In genomic region chr1:22201023-22201422, GRCh38 we compare ENCODE assay signal across 34 cellular contexts. TPM values are rescaled to one million over a fixed set of nuclear protein-coding genes. Genes with fewer than 3 reads are reported as not detected.
"Had no signal": no experiment of that assay in that cellular context is flagged by ENCODE, and none has a peak within 500 bp of the region (broad histone marks: within the 10 kb centered on the region; RNA-seq: fewer than 3 reads in every experiment).

No MANE protein-coding gene starts in this region.

- FAIRE-seq: astrocyte, bronchial epithelial cell had no signal

- H3K27ac ChIP-seq: adrenal gland, ascending aorta, body of pancreas, brain microvascular endothelial cell, breast epithelium, cardiac muscle cell had no signal

- H3K4me1 ChIP-seq: adrenal gland had no signal

- H3K36me3 ChIP-seq: adrenal gland, ascending aorta, brain microvascular endothelial cell, breast epithelium, cardiac muscle cell had no signal

- H3K27me3 ChIP-seq: adrenal gland, ascending aorta, body of pancreas, breast epithelium had no signal

- H3K9me3 ChIP-seq: adrenal gland, ascending aorta, body of pancreas, breast epithelium had no signal

- ATAC-seq: activated naive CD4-positive, alpha-beta T cell treated with anti-CD3 and anti-CD28 coated beads, Interleukin-2, amount 50 U/mL, for 72 hours; activated naive CD8-positive, alpha-beta T cell treated with anti-CD3 and anti-CD28 coated beads, Interleukin-2, amount 50 U/mL, for 24 hours; activated T-cell treated with anti-CD3 and anti-CD28 coated beads, Interleukin-2, amount 50 U/mL, for 4 hours; activated T-cell treated with anti-CD3 and anti-CD28 coated beads, Interleukin-2, amount 50 U/mL, for 72 hours; activated T-helper 17 cell treated with anti-CD3 and anti-CD28 coated beads, Interleukin-2, amount 50 U/mL, for 72 hours; body of pancreas had no signal

- H3K4me3 ChIP-seq: adrenal gland, ascending aorta, body of pancreas, breast epithelium, cardiac muscle cell had no signal

- DNase-seq: activated effector memory CD4-positive, alpha-beta T cell treated with Interleukin-2 at 50 U/mL for 16 hours; activated gamma-delta T cell; activated gamma-delta T cell treated with Interleukin-2 at 50 U/mL for 16 hours; activated naive CD4-positive, alpha-beta T cell; activated naive CD4-positive, alpha-beta T cell treated with anti-CD3 and anti-CD28 coated beads for 36 hours; activated naive CD4-positive, alpha-beta T cell treated with anti-CD3 and anti-CD28 coated beads, Interleukin-2, amount 10 ng/mL, durations not matched to agents 7 days and 5 days; activated naive CD4-positive, alpha-beta T cell treated with anti-CD3 and anti-CD28 coated beads, Interleukin-2, amount 50 U/mL, for 16 hours; activated naive CD4-positive, alpha-beta T cell treated with Interleukin-2 at 50 U/mL for 16 hours; activated naive CD8-positive, alpha-beta T cell treated with anti-CD3 and anti-CD28 coated beads for 36 hours; activated naive CD8-positive, alpha-beta T cell treated with anti-CD3 and anti-CD28 coated beads, Interleukin-2, amount 10 ng/mL, durations not matched to agents 7 days and 5 days; activated naive CD8-positive, alpha-beta T cell treated with anti-CD3 and anti-CD28 coated beads, Interleukin-2, amount 50 U/mL, for 24 hours; activated T-cell treated with anti-CD3 and anti-CD28 coated beads, Interleukin-2, amount 50 U/mL, for 24 hours; activated T-cell treated with anti-CD3 and anti-CD28 coated beads, Interleukin-2, amount 50 U/mL, for 4 hours; activated T-cell treated with anti-CD3 and anti-CD28 coated beads, Interleukin-2, amount 50 U/mL, for 48 hours; activated T-cell treated with anti-CD3 and anti-CD28 coated beads, Interleukin-2, amount 50 U/mL, for 72 hours; adrenal gland; amniotic stem cell; amygdala; anterior cingulate cortex; body of pancreas; brain microvascular endothelial cell; caudate nucleus; central memory CD4-positive, alpha-beta T cell; cerebellar nuclear complex had no signal

RNA-seq across cellular contexts. Expression of gene WNT4, which starts 58.1 kb away (rescaled TPM):
- total RNA-seq: activated naive CD4-positive, alpha-beta T cell treated with anti-CD3 and anti-CD28 coated beads for 36 hours; activated naive CD4-positive, alpha-beta T cell treated with anti-CD3 and anti-CD28 coated beads, Interleukin-2, amount 50 U/mL, for 72 hours; activated naive CD8-positive, alpha-beta T cell treated with anti-CD3 and anti-CD28 coated beads for 36 hours; activated naive CD8-positive, alpha-beta T cell treated with anti-CD3 and anti-CD28 coated beads, Interleukin-2, amount 10 ng/mL, durations not matched to agents 7 days and 5 days; activated T-cell treated with anti-CD3 and anti-CD28 coated beads, Interleukin-2, amount 50 U/mL, for 4 hours; activated T-cell treated with anti-CD3 and anti-CD28 coated beads, Interleukin-2, amount 50 U/mL, for 72 hours; activated T-helper 1 cell treated with anti-CD3 and anti-CD28 coated beads, Interleukin-12 subunit alpha, Interleukin-12 subunit beta, Interleukin-2, Interleukin-4 antibody, amounts not matched to agents 30 ng/mL and 10 ng/mL and 1 ng/mL, durations not matched to agents 14 hours and 24 hours and 36 hours; activated T-helper 17 cell treated with anti-CD3 and anti-CD28 coated beads, Interleukin-2, amount 50 U/mL, for 72 hours; activated T-helper 2 cell treated with anti-CD3 and anti-CD28 coated beads, Interferon-gamma antibody, Interleukin-2, Interleukin-4, amounts not matched to agents 10 μg/mL and 5 μg/mL and 100 μg/mL, durations not matched to agents 14 hours and 24 hours and 36 hours; aorta; ascending aorta; cardiac muscle cell had no signal
- polyA plus RNA-seq: aorta, cardiac muscle cell had no signal
